ENCODE assay signal across 8 cellular contexts in genomic region chr2:216114476-216115223, GRCh38. TPM values are rescaled to one million over a fixed set of nuclear protein-coding genes. Genes with fewer than 3 reads are reported as not detected.
DNase-seq lines count a peak whose midpoint lies in the region; ATAC-seq and FAIRE-seq lines count a peak whose summit lies in the region.

No MANE protein-coding gene starts in this region.

- H4K5ac ChIP-seq in mesendoderm (ENCODE audit: low read length) = peak overlapping the region; percentile 99

- peak overlapping the region; percentile 43 for H3K18ac ChIP-seq in mesendoderm (ENCODE audit: low read length)

- peak overlapping the region; percentile 95 for H4K8ac ChIP-seq in mesendoderm (ENCODE audit: low read depth, low read length)

- H3K79me1 ChIP-seq in mesendoderm (ENCODE audit: low read length) = peaks cover 19% of the 10 kb centered on the region

- CTCF ChIA-PET in activated CD8-positive, alpha-beta memory T cell treated with anti-CD3 and anti-CD28 coated beads, Interleukin-2, amount 10 ng/mL, durations not matched to agents 7 days and 5 days (lab: Charles Lee) = interaction anchor here (0.6 to 3.0 kb wide), 22 partner anchors 8 to 384 kb away, joined by 3 to 21 read pairs (median 4); partner anchors contain the start of genes PECR, RPL37A and TMEM169

- peak overlapping the region; percentile 74 for H3K9ac ChIP-seq in endocrine pancreas (ENCODE audit: control insufficient read depth, insufficient read depth, low read length)
- peak overlapping the region; percentile 84 for H3K9ac ChIP-seq in mesendoderm (ENCODE audit: low read length)

- H2BK120ac ChIP-seq in mesendoderm (ENCODE audit: low read depth, low read length) = no peak overlapping the region

- no peaks in the 10 kb centered on the region for H3K27me3 ChIP-seq in endocrine pancreas (ENCODE audit: control insufficient read depth, insufficient read depth, low read length)
- no peaks in the 10 kb centered on the region for H3K27me3 ChIP-seq in mesendoderm (ENCODE audit: insufficient read depth, low read length, poor library complexity)

- H2BK5ac ChIP-seq in mesendoderm (ENCODE audit: low read length) = peak overlapping the region; percentile 33

- no peak overlapping the region for H3K23ac ChIP-seq in mesendoderm (ENCODE audit: low read length)

- H3K27ac ChIP-seq in mesendoderm (ENCODE audit: low read depth, low read length) = no peak overlapping the region

- H3K4me3 ChIP-seq in endocrine pancreas (ENCODE audit: control insufficient read depth, insufficient read depth, low read length) (peak overlapping the region; percentile 95), mesendoderm (ENCODE audit: low read length) (peak overlapping the region; percentile 4)

- peaks cover 83% of the 10 kb centered on the region for H3K36me3 Mint-ChIP-seq in activated CD8-positive, alpha-beta memory T cell treated with anti-CD3 and anti-CD28 coated beads, Interleukin-2, amount 10 ng/mL, durations not matched to agents 7 days and 5 days

- peak overlapping the region; percentile 46 for H3K4ac ChIP-seq in mesendoderm (ENCODE audit: low read depth, low read length)

- FAIRE-seq in HTR-8/SVneo (lab: Jason Lieb, UNC) = peak; percentile 88

- H3K27ac Mint-ChIP-seq in activated CD8-positive, alpha-beta memory T cell treated with anti-CD3 and anti-CD28 coated beads, Interleukin-2, amount 10 ng/mL, durations not matched to agents 7 days and 5 days = peak overlapping the region; percentile 82

- H2BK15ac ChIP-seq in mesendoderm (replicated peaks; ENCODE audit: low read depth) = no peak overlapping the region

- H3K4me1 ChIP-seq in endocrine pancreas (ENCODE audit: control insufficient read depth, insufficient read depth, low read length) (peaks cover 14% of the 10 kb centered on the region), mesendoderm (ENCODE audit: control insufficient read depth, low read depth, low read length) (peaks cover 6% of the 10 kb centered on the region)

- no peaks in the 10 kb centered on the region for H3K36me3 ChIP-seq in endocrine pancreas (ENCODE audit: control insufficient read depth, insufficient read depth, low read length)
- H3K36me3 ChIP-seq in mesendoderm (ENCODE audit: control insufficient read depth, insufficient read depth, low read length) = peaks cover 14% of the 10 kb centered on the region

- no CpG with 5 or more reads among the region's 28 CpGs for WGBS in mesendoderm (ENCODE audit: extremely low coverage, insufficient coverage, low lambda C conversion rate)

- peaks cover 56% of the 10 kb centered on the region for H3K79me2 ChIP-seq in mesendoderm (ENCODE audit: control insufficient read depth, insufficient read depth, low read length)

- ATAC-seq in GM19463 (IDR thresholded peaks at IDR 0.05; ENCODE audit: unreplicated experiment) = peak; percentile 34
- ATAC-seq in activated CD8-positive, alpha-beta memory T cell treated with anti-CD3 and anti-CD28 coated beads, Interleukin-2, amount 10 ng/mL, durations not matched to agents 7 days and 5 days = peak; percentile 91

- H2AK5ac ChIP-seq in mesendoderm (ENCODE audit: low read length) = no peak overlapping the region

- H3K4me1 Mint-ChIP-seq in activated CD8-positive, alpha-beta memory T cell treated with anti-CD3 and anti-CD28 coated beads, Interleukin-2, amount 10 ng/mL, durations not matched to agents 7 days and 5 days = peaks cover 87% of the 10 kb centered on the region

- H3K9me3 ChIP-seq in endocrine pancreas (ENCODE audit: control insufficient read depth, low read length) = no peaks in the 10 kb centered on the region

- H3K9me3 Mint-ChIP-seq in activated CD8-positive, alpha-beta memory T cell treated with anti-CD3 and anti-CD28 coated beads, Interleukin-2, amount 10 ng/mL, durations not matched to agents 7 days and 5 days (ENCODE audit: low read depth) = no peaks in the 10 kb centered on the region

- no peaks in the 10 kb centered on the region for H3K27me3 Mint-ChIP-seq in activated CD8-positive, alpha-beta memory T cell treated with anti-CD3 and anti-CD28 coated beads, Interleukin-2, amount 10 ng/mL, durations not matched to agents 7 days and 5 days

- DNase-seq in COLO668 (lab: John Stamatoyannopoulos, UW; ENCODE audit: unreplicated experiment) = peak; percentile 98
- peak; percentile 98 for DNase-seq in HTR-8/SVneo (ENCODE audit: insufficient read length, low spot score)
- peak; percentile 94 to 99 for DNase-seq in NOMO-1 (lab: John Stamatoyannopoulos, UW; ENCODE audit: unreplicated experiment in 2 of 2)
- DNase-seq in activated CD8-positive, alpha-beta memory T cell treated with anti-CD3 and anti-CD28 coated beads, Interleukin-2, amount 10 ng/mL, durations not matched to agents 7 days and 5 days = peak; percentile 99
- peak; percentile 99 for DNase-seq in mesendoderm
- peak; percentile 89 for DNase-seq in stimulated activated CD8-positive, alpha-beta memory T cell treated with anti-CD3 and anti-CD28 coated beads, Interleukin-12 subunit alpha, Interleukin-12 subunit beta, amount 100 ng/mL, for 4 hours (ENCODE audit: low read depth)

- peak overlapping the region; percentile 56 for H3K4me2 ChIP-seq in mesendoderm (ENCODE audit: low read length)

- H3K4me3 Mint-ChIP-seq in activated CD8-positive, alpha-beta memory T cell treated with anti-CD3 and anti-CD28 coated beads, Interleukin-2, amount 10 ng/mL, durations not matched to agents 7 days and 5 days = peak overlapping the region; percentile 79

- H3K56ac ChIP-seq in mesendoderm (ENCODE audit: low read length) = peak overlapping the region; percentile 96

RNA-seq across cellular contexts. Expression of gene XRCC5, which starts 5.5 kb away (rescaled TPM):
- total RNA-seq in activated CD8-positive, alpha-beta memory T cell treated with anti-CD3 and anti-CD28 coated beads, Interleukin-2, amount 10 ng/mL, durations not matched to agents 7 days and 5 days = 100 to 1,000 TPM; 307 to 424 TPM
- polyA plus RNA-seq in mesendoderm (2013, experiment 1 of 2) = 402 TPM
- polyA plus RNA-seq in mesendoderm (2013, experiment 2 of 2) = 401 TPM

RNA-seq across cellular contexts. Expression of gene TMEM169, which starts 32.9 kb away (rescaled TPM):
- total RNA-seq in activated CD8-positive, alpha-beta memory T cell treated with anti-CD3 and anti-CD28 coated beads, Interleukin-2, amount 10 ng/mL, durations not matched to agents 7 days and 5 days = 1 to 10 TPM in 1 of 2 experiments, under 1 TPM in 1; 0.75 to 1.1 TPM
- polyA plus RNA-seq in mesendoderm (2013, experiment 1 of 2) = 0.93 TPM
- 0.63 TPM for polyA plus RNA-seq in mesendoderm (2013, experiment 2 of 2)

RNA-seq across cellular contexts. Expression of gene PECR, which starts 33.0 kb away (rescaled TPM):
- total RNA-seq in activated CD8-positive, alpha-beta memory T cell treated with anti-CD3 and anti-CD28 coated beads, Interleukin-2, amount 10 ng/mL, durations not matched to agents 7 days and 5 days = 10 to 100 TPM; 21.6 to 31.9 TPM
- polyA plus RNA-seq in mesendoderm (2013, experiment 1 of 2) = 4.9 TPM
- polyA plus RNA-seq in mesendoderm (2013, experiment 2 of 2) = 5.8 TPM
